17 cellular contexts compared by ENCODE assay signal in genomic region chr11:132158696-132159095, GRCh38.
DNase-seq lines count a peak whose midpoint lies in the region; FAIRE-seq and TF ChIP-seq lines count a peak whose summit lies in the region.
"Had no signal": no experiment of that assay in that cellular context is flagged by ENCODE, and none has a peak within 500 bp of the region (broad histone marks: within the 10 kb centered on the region; RNA-seq: fewer than 3 reads in every experiment).

No MANE protein-coding gene starts in this region.

- no TSS peak for BruUV-seq in endothelial cell of umbilical vein (replicated peaks; lab: Mats Ljungman, UMichigan)

- no peaks in the 10 kb centered on the region for H3F3A ChIP-seq in neural progenitor cell (ENCODE audit: low read depth)

- dilution Hi-C loops in endothelial cell of umbilical vein (cut with MboI; ENCODE audit: extremely low pct_ligation_motif_present, low sequenced_read_pairs): no loop called here

- POLR2A ChIA-PET in endothelial cell of umbilical vein (lab: Charles Lee): no interaction called here

- DNase-seq in EH (ENCODE audit: low read depth): peak; percentile 20
- DNase-seq in NCI-H69 (lab: John Stamatoyannopoulos, UW): peak; percentile 65
- no peak for DNase-seq in endothelial cell of umbilical vein (ENCODE audit: low read depth, low spot score)
- no peak for DNase-seq in neural progenitor cell (ENCODE audit: low spot score)
- no peak for DNase-seq in GM19239 (ENCODE audit: insufficient read length, low spot score)
- no peak for DNase-seq in NCI-H1694 (lab: John Stamatoyannopoulos, UW)
- no peak for DNase-seq in NCI-H2196 (lab: John Stamatoyannopoulos, UW; ENCODE audit: unreplicated experiment)
- DNase-seq in DMS114 treated with DMSO at 0.1 percent for 48 hours (lab: John Stamatoyannopoulos, UW; ENCODE audit: unreplicated experiment): no peak
- DNase-seq: activated naive CD4-positive, alpha-beta T cell treated with anti-CD3 and anti-CD28 coated beads, Interleukin-2, amount 50 U/mL, for 16 hours; activated T-cell treated with anti-CD3 and anti-CD28 coated beads, Interleukin-2, amount 50 U/mL, for 48 hours; anterior cingulate cortex; effector CD8-positive, alpha-beta T cell; naive thymus-derived CD8-positive, alpha-beta T cell; NCI-H446; substantia nigra had no signal

- H3K4me3 Mint-ChIP-seq in neural progenitor cell: no peak overlapping the region
- H3K4me3 Mint-ChIP-seq: naive thymus-derived CD8-positive, alpha-beta T cell had no signal

- H3K4me3 ChIP-seq in endothelial cell of umbilical vein (replicated peaks in 1 of 3; ENCODE audit: insufficient read depth in 1 of 3, low read depth in 1 of 3, low read length in 3 of 3) (no peak overlapping the region), neural progenitor cell (no peak overlapping the region)
- H3K4me3 ChIP-seq: esophagus muscularis mucosa, PC-9 had no signal

- no peaks in the 10 kb centered on the region for H3K9me3 ChIP-seq in endothelial cell of umbilical vein (replicated peaks; ENCODE audit: control insufficient read depth, insufficient read depth, low read length)
- no peaks in the 10 kb centered on the region for H3K9me3 ChIP-seq in neural progenitor cell (ENCODE audit: low read depth)
- H3K9me3 ChIP-seq: esophagus muscularis mucosa had no signal

- TF ChIP-seq CTCF in endothelial cell of umbilical vein (IDR thresholded peaks at IDR 0.05; ENCODE audit: extremely low read depth in 1 of 2, insufficient read depth in 1 of 2, low read depth in 1 of 2, low read length in 2 of 2) (no peak), neural progenitor cell (IDR thresholded peaks at IDR 0.05) (no peak)

- no peaks in the 10 kb centered on the region for H3K27me3 Mint-ChIP-seq in neural progenitor cell (ENCODE audit: insufficient read depth, low read depth)

- H3K27ac ChIP-seq in endothelial cell of umbilical vein (ENCODE audit: insufficient read depth, low read depth, low read length): no peak overlapping the region
- no peak overlapping the region for H3K27ac ChIP-seq in neural progenitor cell
- H3K27ac ChIP-seq: esophagus muscularis mucosa, PC-9 had no signal

- intact Hi-C loops in endothelial cell of umbilical vein (cut with micrococcal nuclease): loop anchor here (1.0 kb wide), 2 partner anchors 291 to 410 kb away; no protein-coding TSS in a partner anchor

- H3K36me3 Mint-ChIP-seq in neural progenitor cell: no peaks in the 10 kb centered on the region
- H3K36me3 Mint-ChIP-seq: naive thymus-derived CD8-positive, alpha-beta T cell had no signal

- H3K4me1 ChIP-seq in endothelial cell of umbilical vein (ENCODE audit: control insufficient read depth, extremely low read depth, insufficient read depth, low read length) (no peaks in the 10 kb centered on the region), neural progenitor cell (peaks cover 13% of the 10 kb centered on the region)
- H3K4me1 ChIP-seq: esophagus muscularis mucosa had no signal

- no peaks in the 10 kb centered on the region for H3K9me3 Mint-ChIP-seq in neural progenitor cell

- TF ChIP-seq POLR2A in endothelial cell of umbilical vein (IDR thresholded peaks at IDR 0.05; ENCODE audit: low read depth, low read length): no peak

- H4K20me1 ChIP-seq in endothelial cell of umbilical vein (replicated peaks; ENCODE audit: control insufficient read depth, extremely low read depth, insufficient read depth, low read length) (no peaks in the 10 kb centered on the region), neural progenitor cell (ENCODE audit: low read depth) (no peaks in the 10 kb centered on the region)

- CTCF ChIA-PET in endothelial cell of umbilical vein (lab: Charles Lee): interaction anchor here (1.2 to 1.9 kb wide), 4 partner anchors 26 to 291 kb away, joined by 4 to 14 read pairs (median 6); no protein-coding TSS in a partner anchor

- peak overlapping the region; percentile 5 for H3K27ac Mint-ChIP-seq in neural progenitor cell
- H3K27ac Mint-ChIP-seq: naive thymus-derived CD8-positive, alpha-beta T cell had no signal

- H3K4me1 Mint-ChIP-seq in neural progenitor cell: peaks cover 19% of the 10 kb centered on the region
- H3K4me1 Mint-ChIP-seq: naive thymus-derived CD8-positive, alpha-beta T cell had no signal

- no peak overlapping the region for H3K4me2 ChIP-seq in endothelial cell of umbilical vein (ENCODE audit: insufficient read depth, low read length)
- H3K4me2 ChIP-seq in neural progenitor cell: no peak overlapping the region
- H3K4me2 ChIP-seq: PC-9 had no signal

- H3K27me3 ChIP-seq in endothelial cell of umbilical vein (ENCODE audit: control insufficient read depth in 2 of 2, insufficient read depth in 2 of 2, low read length in 2 of 2): no peaks in the 10 kb centered on the region
- H3K27me3 ChIP-seq in neural progenitor cell: no peaks in the 10 kb centered on the region
- H3K27me3 ChIP-seq: esophagus muscularis mucosa had no signal

- H3K36me3 ChIP-seq in endothelial cell of umbilical vein (ENCODE audit: control insufficient read depth in 2 of 2, extremely low read depth in 1 of 2, insufficient read depth in 2 of 2, low read length in 2 of 2): no peaks in the 10 kb centered on the region
- no peaks in the 10 kb centered on the region for H3K36me3 ChIP-seq in neural progenitor cell
- H3K36me3 ChIP-seq: esophagus muscularis mucosa had no signal

- H2AFZ ChIP-seq in endothelial cell of umbilical vein (ENCODE audit: low read depth, low read length) (no peak overlapping the region), neural progenitor cell (replicated peaks) (no peak overlapping the region)
- H2AFZ ChIP-seq: PC-9 had no signal

- H3K9ac ChIP-seq in endothelial cell of umbilical vein (replicated peaks; ENCODE audit: extremely low read depth, insufficient read depth, low read length) (no peak overlapping the region), neural progenitor cell (no peak overlapping the region)

- H3K79me2 ChIP-seq in endothelial cell of umbilical vein (ENCODE audit: control insufficient read depth, insufficient read depth, low read length) (no peaks in the 10 kb centered on the region), neural progenitor cell (ENCODE audit: low read depth) (no peaks in the 10 kb centered on the region)

- no peaks in the 10 kb centered on the region for H3K9me1 ChIP-seq in endothelial cell of umbilical vein (replicated peaks; ENCODE audit: control insufficient read depth, extremely low read depth, insufficient read depth, low read length)

- FAIRE-seq in endothelial cell of umbilical vein (lab: Jason Lieb, UNC) (peak; percentile 12), GM19239 (lab: Jason Lieb, UNC) (no peak)

TF ChIP-seq in endothelial cell of umbilical vein, 7 proteins besides CTCF, POLR2A, EP300 and RAD21:
- TF ChIP-seq GATA2 (IDR thresholded peaks at IDR 0.05; ENCODE audit: insufficient read depth, insufficient read length, low read depth, low read length) (no peak), FOS (IDR thresholded peaks at IDR 0.05; ENCODE audit: borderline replicate concordance, insufficient read depth, low read length) (peak; percentile 68)

Comparison
In these comparisons a context has a peak if more than half of its experiments do, and no peak if none do; other contexts are left out.
1. DNase-seq: peak in EH (single experiment) and NCI-H69 (single experiment); none in endothelial cell of umbilical vein (single experiment), neural progenitor cell (single experiment), GM19239 (single experiment), NCI-H1694 (single experiment), NCI-H2196 (single experiment) and DMS114 treated with DMSO at 0.1 percent for 48 hours (single experiment).